ENCODE assay signal across 10 cellular contexts in genomic region chr21:14964658-14965057, GRCh38.
"Had no signal": no experiment of that assay in that cellular context is flagged by ENCODE, and none has a peak within 500 bp of the region (broad histone marks: within the 10 kb centered on the region; RNA-seq: fewer than 3 reads in every experiment).

No MANE protein-coding gene starts in this region.

- DNase-seq: GM23248, GOT3, H7, HFFc6, IMR-90, KG1 had no signal

- H3K27ac ChIP-seq: GM23248, HL-60 had no signal

- H3K4me3 Mint-ChIP-seq: HFFc6 had no signal

- H3K9me3 Mint-ChIP-seq: HFFc6 had no signal

- H2AFZ ChIP-seq: GM23248 had no signal

- ATAC-seq: HCT116, K562 had no signal

- H3K4me3 ChIP-seq: GM23248, HAP-1, K562 had no signal

- H3K27ac Mint-ChIP-seq: HFFc6 had no signal

- H3K36me3 ChIP-seq: HAP-1 had no signal

- H3K9me3 ChIP-seq: HAP-1 had no signal

- FAIRE-seq: K562 had no signal

- H3K9ac ChIP-seq: GM23248 had no signal

- H3K4me1 ChIP-seq: HAP-1 had no signal
